Comparison of ENCODE assay signal across 11 cellular contexts in the genomic region with DNA sequence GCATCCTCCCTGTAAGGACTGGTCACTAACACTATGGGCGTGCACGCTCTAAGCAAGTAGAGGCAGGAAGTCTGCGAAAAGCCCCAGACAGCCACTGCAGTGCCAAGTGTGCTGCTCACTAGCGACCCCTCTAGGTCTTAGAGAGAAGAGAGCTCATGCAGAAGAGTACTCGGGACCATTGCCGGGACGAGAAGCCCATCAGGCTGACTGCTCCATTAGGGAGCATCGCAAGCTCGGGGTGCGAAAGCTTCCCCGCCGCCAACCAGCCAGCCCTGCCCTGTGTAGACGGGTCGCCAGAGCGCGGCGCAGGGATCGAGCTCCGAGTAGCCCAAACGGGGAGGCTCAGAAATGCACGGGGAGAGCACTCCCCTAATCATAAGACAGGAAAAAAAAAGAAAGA. TPM values are rescaled to one million over a fixed set of nuclear protein-coding genes. Genes with fewer than 3 reads are reported as not detected.
A peak's percentile ranks its signal among the peaks of the same experiment; 100 is the strongest.
DNase-seq lines count a peak whose midpoint lies in the region; ATAC-seq and TF ChIP-seq lines count a peak whose summit lies in the region.
"Had no signal": no experiment of that assay in that cellular context is flagged by ENCODE, and none has a peak within 500 bp of the region (broad histone marks: within the 10 kb centered on the region; RNA-seq: fewer than 3 reads in every experiment).

No MANE protein-coding gene starts in this region.

- no peak overlapping the region for H3K27ac Mint-ChIP-seq in glutamatergic neuron (ENCODE audit: unreplicated experiment)

- no peaks in the 10 kb centered on the region for H3K9me2 ChIP-seq in SK-N-SH

- H4K20me1 ChIP-seq in SK-N-SH (ENCODE audit: insufficient read depth): no peaks in the 10 kb centered on the region

- H3K4me2 ChIP-seq in SK-N-SH: no peak overlapping the region

- no peak overlapping the region for H3K9ac ChIP-seq in SK-N-SH

- TF ChIP-seq RAD21 in SK-N-SH (IDR thresholded peaks at IDR 0.05; ENCODE audit: low read length): peak; percentile 26

- no peaks in the 10 kb centered on the region for H3K9me3 ChIP-seq in AG04450 (ENCODE audit: control insufficient read depth, insufficient read depth, low read length)
- H3K9me3 ChIP-seq in SK-N-SH: no peaks in the 10 kb centered on the region
- H3K9me3 ChIP-seq: thoracic aorta had no signal

- H3K36me3 ChIP-seq in SK-N-SH (replicated peaks in 1 of 2; ENCODE audit: control insufficient read depth in 1 of 2, insufficient read depth in 2 of 2, low read length in 1 of 2): no peaks in the 10 kb centered on the region
- H3K36me3 ChIP-seq: thoracic aorta had no signal

- no peaks in the 10 kb centered on the region for H3K36me3 Mint-ChIP-seq in glutamatergic neuron (ENCODE audit: unreplicated experiment)
- H3K36me3 Mint-ChIP-seq: CD8-positive, alpha-beta memory T cell had no signal

- ATAC-seq in GM18861 (IDR thresholded peaks at IDR 0.05; ENCODE audit: unreplicated experiment): peak; percentile 51

- H3K4me3 ChIP-seq in AG04450 (ENCODE audit: low read depth, low read length) (no peak overlapping the region), SK-N-SH (ENCODE audit: low read depth in 2 of 2, low read length in 1 of 2) (no peak overlapping the region; a peak in 1 of 4 replicates)
- H3K4me3 ChIP-seq: thoracic aorta had no signal

- H3K4me3 Mint-ChIP-seq in glutamatergic neuron (ENCODE audit: unreplicated experiment): peak overlapping the region; percentile 58

- 37% methylated on average over 21 of the region's 21 CpGs for WGBS in SK-N-SH (ENCODE audit: low lambda C conversion rate)

- no peaks in the 10 kb centered on the region for H3K4me1 ChIP-seq in SK-N-SH (ENCODE audit: control insufficient read depth in 1 of 2, insufficient read depth in 2 of 2, low read depth in 1 of 2, low read length in 1 of 2)

- H3K27me3 ChIP-seq in AG04450 (ENCODE audit: control insufficient read depth, insufficient read depth, low read length) (peaks cover 27% of the 10 kb centered on the region), SK-N-SH (ENCODE audit: insufficient read depth) (peaks cover 8% of the 10 kb centered on the region; the same call in 1 of the 2 replicates)

- peak; percentile 23; the same call in 1 of the 2 replicates for TF ChIP-seq CTCF in AG04450 (IDR thresholded peaks at IDR 0.05; ENCODE audit: low read depth, low read length)
- peak; percentile 44 for TF ChIP-seq CTCF in SK-N-SH (IDR thresholded peaks at IDR 0.05)
- peak; percentile 61 for TF ChIP-seq CTCF in glutamatergic neuron (IDR thresholded peaks at IDR 0.05; ENCODE audit: partially characterized antibody, unreplicated experiment)

- TF ChIP-seq EP300 in SK-N-SH (IDR thresholded peaks at IDR 0.05; ENCODE audit: borderline replicate concordance in 1 of 2, low read depth in 1 of 2, low read length in 1 of 2): no peak

- peaks cover 3% of the 10 kb centered on the region for H3K27me3 Mint-ChIP-seq in glutamatergic neuron (ENCODE audit: unreplicated experiment)

- no peak for DNase-seq in AG04450 (ENCODE audit: low read depth, low spot score)
- no peak for DNase-seq in SK-N-SH
- DNase-seq in glutamatergic neuron: no peak
- no peak for DNase-seq in HPDE6-E6E7 (ENCODE audit: extremely low spot score)
- no peak for DNase-seq in NCI-H2107 (lab: John Stamatoyannopoulos, UW)
- DNase-seq in hypothalamus (lab: John Stamatoyannopoulos, UW): no peak
- no peak for DNase-seq in NCI-H187 treated with DMSO at 0.1 percent for 48 hours (lab: John Stamatoyannopoulos, UW)
- DNase-seq: CD8-positive, alpha-beta memory T cell; SW 1271 had no signal

- H3K9me3 Mint-ChIP-seq in glutamatergic neuron (ENCODE audit: unreplicated experiment): peaks cover 4% of the 10 kb centered on the region

- peaks cover 41% of the 10 kb centered on the region for H3K4me1 Mint-ChIP-seq in glutamatergic neuron (ENCODE audit: low read depth, unreplicated experiment)

- no peaks in the 10 kb centered on the region for H3F3A ChIP-seq in SK-N-SH (replicated peaks; ENCODE audit: insufficient read depth)

- POLR2A ChIA-PET in AG04450 (lab: Yijun Ruan, JAX) (no interaction called here), SK-N-SH (lab: Yijun Ruan, JAX) (no interaction called here)

- CTCF ChIA-PET in AG04450 (lab: Charles Lee) (no interaction called here), SK-N-SH (lab: Yijun Ruan, JAX) (interaction anchor here (0.6 to 1.6 kb wide), 4 partner anchors 17 to 346 kb away, joined by 3 to 6 read pairs (median 4); a partner anchor contains a TSS)

- H2AFZ ChIP-seq in SK-N-SH (ENCODE audit: low read depth): no peak overlapping the region

- no peaks in the 10 kb centered on the region for H3K79me2 ChIP-seq in SK-N-SH (ENCODE audit: insufficient read depth)

- H3K27ac ChIP-seq in AG04450 (ENCODE audit: low read depth, low read length) (no peak overlapping the region), SK-N-SH (ENCODE audit: low read depth in 2 of 2, low read length in 1 of 2) (no peak overlapping the region)
- H3K27ac ChIP-seq: thoracic aorta had no signal

TF ChIP-seq in SK-N-SH, 30 proteins besides CTCF, POLR2A, EP300 and RAD21:
- TF ChIP-seq ELF1 (IDR thresholded peaks at IDR 0.05) (no peak), YY1 (IDR thresholded peaks at IDR 0.05; ENCODE audit: low read depth) (no peak), CHD2 (IDR thresholded peaks at IDR 0.05; ENCODE audit: low read length, partially characterized antibody) (no peak), FOXJ3 (CRISPR knock-in tag; IDR thresholded peaks at IDR 0.05) (no peak), MXI1 (IDR thresholded peaks at IDR 0.05; ENCODE audit: low read depth, low read length) (no peak), GABPA (IDR thresholded peaks at IDR 0.05; ENCODE audit: low read depth) (no peak), EZH2phosphoT487 (IDR thresholded peaks at IDR 0.05; ENCODE audit: borderline replicate concordance, low read depth) (no peak)
- TF ChIP-seq, protein P1, sequence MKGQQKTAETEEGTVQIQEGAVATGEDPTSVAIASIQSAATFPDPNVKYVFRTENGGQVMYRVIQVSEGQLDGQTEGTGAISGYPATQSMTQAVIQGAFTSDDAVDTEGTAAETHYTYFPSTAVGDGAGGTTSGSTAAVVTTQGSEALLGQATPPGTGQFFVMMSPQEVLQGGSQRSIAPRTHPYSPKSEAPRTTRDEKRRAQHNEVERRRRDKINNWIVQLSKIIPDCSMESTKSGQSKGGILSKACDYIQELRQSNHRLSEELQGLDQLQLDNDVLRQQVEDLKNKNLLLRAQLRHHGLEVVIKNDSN (IDR thresholded peaks at IDR 0.05; ENCODE audit: borderline replicate concordance, low read depth): no peak
- TF ChIP-seq, protein P2, sequence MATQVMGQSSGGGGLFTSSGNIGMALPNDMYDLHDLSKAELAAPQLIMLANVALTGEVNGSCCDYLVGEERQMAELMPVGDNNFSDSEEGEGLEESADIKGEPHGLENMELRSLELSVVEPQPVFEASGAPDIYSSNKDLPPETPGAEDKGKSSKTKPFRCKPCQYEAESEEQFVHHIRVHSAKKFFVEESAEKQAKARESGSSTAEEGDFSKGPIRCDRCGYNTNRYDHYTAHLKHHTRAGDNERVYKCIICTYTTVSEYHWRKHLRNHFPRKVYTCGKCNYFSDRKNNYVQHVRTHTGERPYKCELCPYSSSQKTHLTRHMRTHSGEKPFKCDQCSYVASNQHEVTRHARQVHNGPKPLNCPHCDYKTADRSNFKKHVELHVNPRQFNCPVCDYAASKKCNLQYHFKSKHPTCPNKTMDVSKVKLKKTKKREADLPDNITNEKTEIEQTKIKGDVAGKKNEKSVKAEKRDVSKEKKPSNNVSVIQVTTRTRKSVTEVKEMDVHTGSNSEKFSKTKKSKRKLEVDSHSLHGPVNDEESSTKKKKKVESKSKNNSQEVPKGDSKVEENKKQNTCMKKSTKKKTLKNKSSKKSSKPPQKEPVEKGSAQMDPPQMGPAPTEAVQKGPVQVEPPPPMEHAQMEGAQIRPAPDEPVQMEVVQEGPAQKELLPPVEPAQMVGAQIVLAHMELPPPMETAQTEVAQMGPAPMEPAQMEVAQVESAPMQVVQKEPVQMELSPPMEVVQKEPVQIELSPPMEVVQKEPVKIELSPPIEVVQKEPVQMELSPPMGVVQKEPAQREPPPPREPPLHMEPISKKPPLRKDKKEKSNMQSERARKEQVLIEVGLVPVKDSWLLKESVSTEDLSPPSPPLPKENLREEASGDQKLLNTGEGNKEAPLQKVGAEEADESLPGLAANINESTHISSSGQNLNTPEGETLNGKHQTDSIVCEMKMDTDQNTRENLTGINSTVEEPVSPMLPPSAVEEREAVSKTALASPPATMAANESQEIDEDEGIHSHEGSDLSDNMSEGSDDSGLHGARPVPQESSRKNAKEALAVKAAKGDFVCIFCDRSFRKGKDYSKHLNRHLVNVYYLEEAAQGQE (IDR thresholded peaks at IDR 0.05; ENCODE audit: low read depth, low read length): no peak
- TF ChIP-seq, protein P3, sequence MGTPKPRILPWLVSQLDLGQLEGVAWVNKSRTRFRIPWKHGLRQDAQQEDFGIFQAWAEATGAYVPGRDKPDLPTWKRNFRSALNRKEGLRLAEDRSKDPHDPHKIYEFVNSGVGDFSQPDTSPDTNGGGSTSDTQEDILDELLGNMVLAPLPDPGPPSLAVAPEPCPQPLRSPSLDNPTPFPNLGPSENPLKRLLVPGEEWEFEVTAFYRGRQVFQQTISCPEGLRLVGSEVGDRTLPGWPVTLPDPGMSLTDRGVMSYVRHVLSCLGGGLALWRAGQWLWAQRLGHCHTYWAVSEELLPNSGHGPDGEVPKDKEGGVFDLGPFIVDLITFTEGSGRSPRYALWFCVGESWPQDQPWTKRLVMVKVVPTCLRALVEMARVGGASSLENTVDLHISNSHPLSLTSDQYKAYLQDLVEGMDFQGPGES (IDR thresholded peaks at IDR 0.05; ENCODE audit: low read depth, low read length): no peak

RNA-seq across cellular contexts. Expression of a gene that starts 16.6 kb away (rescaled TPM):
- polyA plus RNA-seq in AG04450 (2011; rRNA removed) (not detected in 2 replicates), SK-N-SH (2012; rRNA removed) (not detected in 2 replicates)
- polyA minus RNA-seq in AG04450 (2011; rRNA and poly(A)+ RNA removed): not detected in 2 replicates
- polyA plus RNA-seq in SK-N-SH (2012; cell fraction: cytosol; rRNA removed): under 0.01 TPM in 1 of 2 replicates, not detected in the other
- 0.01 and 0.04 TPM in 2 replicates for polyA plus RNA-seq in SK-N-SH (2012; cell fraction: nucleus; rRNA removed)
- total RNA-seq in glutamatergic neuron (ENCODE audit: unreplicated experiment): 125 TPM
- polyA plus RNA-seq: CD8-positive, alpha-beta memory T cell had no signal
